In the genomic region with DNA sequence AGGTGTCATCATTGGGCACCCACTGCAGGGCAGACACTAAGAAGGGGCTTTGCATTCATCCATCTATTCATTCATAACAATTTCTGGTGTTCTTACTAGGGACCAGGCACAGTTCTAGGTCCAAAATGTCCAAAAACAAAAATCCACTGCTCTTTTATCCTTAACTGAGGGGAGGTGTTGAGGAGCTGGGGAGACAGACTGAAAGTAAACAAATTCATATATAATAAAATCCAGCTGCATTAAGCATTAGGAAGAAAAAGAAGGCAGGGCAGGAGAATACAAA, we compare ENCODE assay signal across 1 cellular context.
TF ChIP-seq lines count a peak whose summit lies in the region.

No MANE protein-coding gene starts in this region.

TF ChIP-seq in HCT116, 20 proteins besides CTCF, POLR2A, EP300 and RAD21 (continued from another document):
- TF ChIP-seq, protein P1, sequence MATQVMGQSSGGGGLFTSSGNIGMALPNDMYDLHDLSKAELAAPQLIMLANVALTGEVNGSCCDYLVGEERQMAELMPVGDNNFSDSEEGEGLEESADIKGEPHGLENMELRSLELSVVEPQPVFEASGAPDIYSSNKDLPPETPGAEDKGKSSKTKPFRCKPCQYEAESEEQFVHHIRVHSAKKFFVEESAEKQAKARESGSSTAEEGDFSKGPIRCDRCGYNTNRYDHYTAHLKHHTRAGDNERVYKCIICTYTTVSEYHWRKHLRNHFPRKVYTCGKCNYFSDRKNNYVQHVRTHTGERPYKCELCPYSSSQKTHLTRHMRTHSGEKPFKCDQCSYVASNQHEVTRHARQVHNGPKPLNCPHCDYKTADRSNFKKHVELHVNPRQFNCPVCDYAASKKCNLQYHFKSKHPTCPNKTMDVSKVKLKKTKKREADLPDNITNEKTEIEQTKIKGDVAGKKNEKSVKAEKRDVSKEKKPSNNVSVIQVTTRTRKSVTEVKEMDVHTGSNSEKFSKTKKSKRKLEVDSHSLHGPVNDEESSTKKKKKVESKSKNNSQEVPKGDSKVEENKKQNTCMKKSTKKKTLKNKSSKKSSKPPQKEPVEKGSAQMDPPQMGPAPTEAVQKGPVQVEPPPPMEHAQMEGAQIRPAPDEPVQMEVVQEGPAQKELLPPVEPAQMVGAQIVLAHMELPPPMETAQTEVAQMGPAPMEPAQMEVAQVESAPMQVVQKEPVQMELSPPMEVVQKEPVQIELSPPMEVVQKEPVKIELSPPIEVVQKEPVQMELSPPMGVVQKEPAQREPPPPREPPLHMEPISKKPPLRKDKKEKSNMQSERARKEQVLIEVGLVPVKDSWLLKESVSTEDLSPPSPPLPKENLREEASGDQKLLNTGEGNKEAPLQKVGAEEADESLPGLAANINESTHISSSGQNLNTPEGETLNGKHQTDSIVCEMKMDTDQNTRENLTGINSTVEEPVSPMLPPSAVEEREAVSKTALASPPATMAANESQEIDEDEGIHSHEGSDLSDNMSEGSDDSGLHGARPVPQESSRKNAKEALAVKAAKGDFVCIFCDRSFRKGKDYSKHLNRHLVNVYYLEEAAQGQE (IDR thresholded peaks at IDR 0.05; ENCODE audit: low read depth) = no peak
- TF ChIP-seq, protein P2, sequence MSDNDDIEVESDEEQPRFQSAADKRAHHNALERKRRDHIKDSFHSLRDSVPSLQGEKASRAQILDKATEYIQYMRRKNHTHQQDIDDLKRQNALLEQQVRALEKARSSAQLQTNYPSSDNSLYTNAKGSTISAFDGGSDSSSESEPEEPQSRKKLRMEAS (IDR thresholded peaks at IDR 0.05) = no peak
- TF ChIP-seq SIN3A (IDR thresholded peaks at IDR 0.05; ENCODE audit: low read depth) = no peak
